Comparison of ENCODE assay signal across 1 cellular context in the genomic region with DNA sequence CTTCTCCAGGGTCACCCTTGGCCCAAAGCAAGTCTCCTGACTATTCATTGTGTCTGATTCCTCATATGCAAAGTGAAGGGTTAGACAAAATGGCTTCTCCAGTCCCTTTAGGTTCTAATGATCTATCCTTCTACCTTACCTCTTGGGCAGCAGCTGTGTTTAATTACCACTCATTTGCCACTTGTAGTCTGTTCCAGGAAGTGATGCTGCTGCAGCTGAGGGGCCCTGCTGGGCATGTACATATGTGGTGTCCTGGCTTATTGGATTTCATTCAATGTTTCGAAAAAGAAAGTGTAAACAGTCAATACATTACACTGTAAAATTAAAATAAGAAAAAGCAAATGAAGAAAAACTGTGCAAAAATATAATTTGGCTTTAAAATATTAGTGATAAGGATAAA.
TF ChIP-seq lines count a peak whose summit lies in the region.

No MANE protein-coding gene starts in this region.

TF ChIP-seq in K562, 482 proteins besides CTCF, POLR2A, EP300 and RAD21 (continued from another document):
- TF ChIP-seq, protein P1, sequence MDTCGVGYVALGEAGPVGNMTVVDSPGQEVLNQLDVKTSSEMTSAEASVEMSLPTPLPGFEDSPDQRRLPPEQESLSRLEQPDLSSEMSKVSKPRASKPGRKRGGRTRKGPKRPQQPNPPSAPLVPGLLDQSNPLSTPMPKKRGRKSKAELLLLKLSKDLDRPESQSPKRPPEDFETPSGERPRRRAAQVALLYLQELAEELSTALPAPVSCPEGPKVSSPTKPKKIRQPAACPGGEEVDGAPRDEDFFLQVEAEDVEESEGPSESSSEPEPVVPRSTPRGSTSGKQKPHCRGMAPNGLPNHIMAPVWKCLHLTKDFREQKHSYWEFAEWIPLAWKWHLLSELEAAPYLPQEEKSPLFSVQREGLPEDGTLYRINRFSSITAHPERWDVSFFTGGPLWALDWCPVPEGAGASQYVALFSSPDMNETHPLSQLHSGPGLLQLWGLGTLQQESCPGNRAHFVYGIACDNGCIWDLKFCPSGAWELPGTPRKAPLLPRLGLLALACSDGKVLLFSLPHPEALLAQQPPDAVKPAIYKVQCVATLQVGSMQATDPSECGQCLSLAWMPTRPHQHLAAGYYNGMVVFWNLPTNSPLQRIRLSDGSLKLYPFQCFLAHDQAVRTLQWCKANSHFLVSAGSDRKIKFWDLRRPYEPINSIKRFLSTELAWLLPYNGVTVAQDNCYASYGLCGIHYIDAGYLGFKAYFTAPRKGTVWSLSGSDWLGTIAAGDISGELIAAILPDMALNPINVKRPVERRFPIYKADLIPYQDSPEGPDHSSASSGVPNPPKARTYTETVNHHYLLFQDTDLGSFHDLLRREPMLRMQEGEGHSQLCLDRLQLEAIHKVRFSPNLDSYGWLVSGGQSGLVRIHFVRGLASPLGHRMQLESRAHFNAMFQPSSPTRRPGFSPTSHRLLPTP (IDR thresholded peaks at IDR 0.05; ENCODE audit: borderline replicate concordance, extremely low read depth, insufficient read length): no peak
- TF ChIP-seq, protein P2, sequence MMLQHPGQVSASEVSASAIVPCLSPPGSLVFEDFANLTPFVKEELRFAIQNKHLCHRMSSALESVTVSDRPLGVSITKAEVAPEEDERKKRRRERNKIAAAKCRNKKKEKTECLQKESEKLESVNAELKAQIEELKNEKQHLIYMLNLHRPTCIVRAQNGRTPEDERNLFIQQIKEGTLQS (IDR thresholded peaks at IDR 0.05): no peak
- TF ChIP-seq, protein P2 (CRISPR knock-in tag; conservative IDR thresholded peaks at IDR 0.05): no peak
- TF ChIP-seq ZFPM2 (CRISPR knock-in tag; IDR thresholded peaks at IDR 0.05): no peak
- no peak for TF ChIP-seq MAFG (tag; conservative IDR thresholded peaks at IDR 0.05)
- TF ChIP-seq RBBP5 (IDR thresholded peaks at IDR 0.05; ENCODE audit: borderline replicate concordance, insufficient read depth, low read length, poor library complexity, severe bottlenecking): no peak
- TF ChIP-seq CBFB (CRISPR knock-in tag; IDR thresholded peaks at IDR 0.05): no peak
- TF ChIP-seq, protein P3, sequence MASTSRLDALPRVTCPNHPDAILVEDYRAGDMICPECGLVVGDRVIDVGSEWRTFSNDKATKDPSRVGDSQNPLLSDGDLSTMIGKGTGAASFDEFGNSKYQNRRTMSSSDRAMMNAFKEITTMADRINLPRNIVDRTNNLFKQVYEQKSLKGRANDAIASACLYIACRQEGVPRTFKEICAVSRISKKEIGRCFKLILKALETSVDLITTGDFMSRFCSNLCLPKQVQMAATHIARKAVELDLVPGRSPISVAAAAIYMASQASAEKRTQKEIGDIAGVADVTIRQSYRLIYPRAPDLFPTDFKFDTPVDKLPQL (IDR thresholded peaks at IDR 0.05; ENCODE audit: extremely low read depth, insufficient read length): no peak
- TF ChIP-seq, protein P4, sequence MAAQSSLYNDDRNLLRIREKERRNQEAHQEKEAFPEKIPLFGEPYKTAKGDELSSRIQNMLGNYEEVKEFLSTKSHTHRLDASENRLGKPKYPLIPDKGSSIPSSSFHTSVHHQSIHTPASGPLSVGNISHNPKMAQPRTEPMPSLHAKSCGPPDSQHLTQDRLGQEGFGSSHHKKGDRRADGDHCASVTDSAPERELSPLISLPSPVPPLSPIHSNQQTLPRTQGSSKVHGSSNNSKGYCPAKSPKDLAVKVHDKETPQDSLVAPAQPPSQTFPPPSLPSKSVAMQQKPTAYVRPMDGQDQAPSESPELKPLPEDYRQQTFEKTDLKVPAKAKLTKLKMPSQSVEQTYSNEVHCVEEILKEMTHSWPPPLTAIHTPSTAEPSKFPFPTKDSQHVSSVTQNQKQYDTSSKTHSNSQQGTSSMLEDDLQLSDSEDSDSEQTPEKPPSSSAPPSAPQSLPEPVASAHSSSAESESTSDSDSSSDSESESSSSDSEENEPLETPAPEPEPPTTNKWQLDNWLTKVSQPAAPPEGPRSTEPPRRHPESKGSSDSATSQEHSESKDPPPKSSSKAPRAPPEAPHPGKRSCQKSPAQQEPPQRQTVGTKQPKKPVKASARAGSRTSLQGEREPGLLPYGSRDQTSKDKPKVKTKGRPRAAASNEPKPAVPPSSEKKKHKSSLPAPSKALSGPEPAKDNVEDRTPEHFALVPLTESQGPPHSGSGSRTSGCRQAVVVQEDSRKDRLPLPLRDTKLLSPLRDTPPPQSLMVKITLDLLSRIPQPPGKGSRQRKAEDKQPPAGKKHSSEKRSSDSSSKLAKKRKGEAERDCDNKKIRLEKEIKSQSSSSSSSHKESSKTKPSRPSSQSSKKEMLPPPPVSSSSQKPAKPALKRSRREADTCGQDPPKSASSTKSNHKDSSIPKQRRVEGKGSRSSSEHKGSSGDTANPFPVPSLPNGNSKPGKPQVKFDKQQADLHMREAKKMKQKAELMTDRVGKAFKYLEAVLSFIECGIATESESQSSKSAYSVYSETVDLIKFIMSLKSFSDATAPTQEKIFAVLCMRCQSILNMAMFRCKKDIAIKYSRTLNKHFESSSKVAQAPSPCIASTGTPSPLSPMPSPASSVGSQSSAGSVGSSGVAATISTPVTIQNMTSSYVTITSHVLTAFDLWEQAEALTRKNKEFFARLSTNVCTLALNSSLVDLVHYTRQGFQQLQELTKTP (IDR thresholded peaks at IDR 0.05; ENCODE audit: low read depth in 1 of 2, partially characterized antibody in 2 of 2): no peak
TF ChIP-seq in K562: peak in this region for 0.
